In the genomic region with DNA sequence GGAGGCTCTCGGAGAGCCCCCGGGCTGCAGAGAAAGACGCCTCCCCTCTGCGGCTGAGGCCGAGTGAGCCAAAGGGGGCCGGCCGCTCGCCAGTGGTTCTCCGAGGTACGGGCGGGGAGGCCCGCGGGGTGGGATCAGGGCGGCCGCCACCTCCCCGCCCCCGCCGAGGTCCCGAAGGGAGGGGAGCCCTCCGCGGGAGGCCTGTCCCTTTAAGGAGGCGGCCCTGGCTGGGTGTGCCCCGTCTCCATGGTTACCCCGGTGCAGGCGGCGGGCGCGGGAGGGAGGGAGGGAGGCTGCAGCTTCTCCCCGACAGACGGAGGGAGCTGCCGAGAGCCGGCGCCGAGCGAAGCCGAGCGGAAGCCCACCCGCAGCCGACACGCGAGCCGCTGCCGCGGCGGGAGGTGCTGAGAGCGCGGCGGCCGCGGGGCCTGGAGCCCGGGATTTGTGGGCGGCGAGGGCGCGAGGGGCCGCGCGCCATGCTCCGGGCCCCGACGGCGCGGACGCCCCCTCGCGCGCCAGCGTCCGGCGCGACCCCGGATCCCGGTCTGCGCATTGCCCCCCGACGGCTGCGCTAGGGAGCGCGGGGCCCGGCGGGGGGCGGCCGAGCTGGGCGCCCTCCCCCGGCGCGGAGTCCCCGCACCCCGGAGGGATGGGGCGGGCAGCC, we compare ENCODE assay signal across 8 cellular contexts. TPM values are rescaled to one million over a fixed set of nuclear protein-coding genes. Genes with fewer than 3 reads are reported as not detected.
DNase-seq lines count a peak whose midpoint lies in the region; ATAC-seq and TF ChIP-seq lines count a peak whose summit lies in the region.

A gene with protein sequence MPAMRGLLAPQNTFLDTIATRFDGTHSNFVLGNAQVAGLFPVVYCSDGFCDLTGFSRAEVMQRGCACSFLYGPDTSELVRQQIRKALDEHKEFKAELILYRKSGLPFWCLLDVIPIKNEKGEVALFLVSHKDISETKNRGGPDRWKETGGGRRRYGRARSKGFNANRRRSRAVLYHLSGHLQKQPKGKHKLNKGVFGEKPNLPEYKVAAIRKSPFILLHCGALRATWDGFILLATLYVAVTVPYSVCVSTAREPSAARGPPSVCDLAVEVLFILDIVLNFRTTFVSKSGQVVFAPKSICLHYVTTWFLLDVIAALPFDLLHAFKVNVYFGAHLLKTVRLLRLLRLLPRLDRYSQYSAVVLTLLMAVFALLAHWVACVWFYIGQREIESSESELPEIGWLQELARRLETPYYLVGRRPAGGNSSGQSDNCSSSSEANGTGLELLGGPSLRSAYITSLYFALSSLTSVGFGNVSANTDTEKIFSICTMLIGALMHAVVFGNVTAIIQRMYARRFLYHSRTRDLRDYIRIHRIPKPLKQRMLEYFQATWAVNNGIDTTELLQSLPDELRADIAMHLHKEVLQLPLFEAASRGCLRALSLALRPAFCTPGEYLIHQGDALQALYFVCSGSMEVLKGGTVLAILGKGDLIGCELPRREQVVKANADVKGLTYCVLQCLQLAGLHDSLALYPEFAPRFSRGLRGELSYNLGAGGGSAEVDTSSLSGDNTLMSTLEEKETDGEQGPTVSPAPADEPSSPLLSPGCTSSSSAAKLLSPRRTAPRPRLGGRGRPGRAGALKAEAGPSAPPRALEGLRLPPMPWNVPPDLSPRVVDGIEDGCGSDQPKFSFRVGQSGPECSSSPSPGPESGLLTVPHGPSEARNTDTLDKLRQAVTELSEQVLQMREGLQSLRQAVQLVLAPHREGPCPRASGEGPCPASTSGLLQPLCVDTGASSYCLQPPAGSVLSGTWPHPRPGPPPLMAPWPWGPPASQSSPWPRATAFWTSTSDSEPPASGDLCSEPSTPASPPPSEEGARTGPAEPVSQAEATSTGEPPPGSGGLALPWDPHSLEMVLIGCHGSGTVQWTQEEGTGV (plus strand): TSS at position 291 of the 664 bp plus-strand sequence. CDS start 387 bp downstream, outside the sequence.

- H3K27me3 ChIP-seq in duodenal mucosa (ENCODE audit: control insufficient read depth in 1 of 2, insufficient read depth in 2 of 2, low read length in 2 of 2) (peaks cover 29 to 40% of the 10 kb centered on the region in 2 donors), lung (ENCODE audit: control insufficient read depth, insufficient read depth) (no peaks in the 10 kb centered on the region)

- WGBS in lung, 2 donors, result 0 to 2% methylated on average over 37 to 90 of the region's 90 CpGs

- no peaks in the 10 kb centered on the region for H3K9me3 Mint-ChIP-seq in activated CD4-positive, alpha-beta memory T cell treated with anti-CD3 and anti-CD28 coated beads for 36 hours

- DNase-seq in GM12865 (ENCODE audit: low read depth) (peak; percentile 85), NCI-H526 treated with DMSO at 0.1 percent for 48 hours (lab: John Stamatoyannopoulos, UW) (peak; percentile 59), lung (ENCODE audit: low spot score) (peak; percentile 83)
- peak; percentile 88 for DNase-seq in activated CD4-positive, alpha-beta memory T cell treated with anti-CD3 and anti-CD28 coated beads for 36 hours
- DNase-seq in stimulated activated CD4-positive, alpha-beta T cell treated with anti-CD3 and anti-CD28 coated beads, TNF-alpha, amount 100 ng/mL, for 1 hour (ENCODE audit: low read depth in 3 of 3, low spot score in 1 of 3), result peak; percentile 60 to 80 (median 80)

- ATAC-seq in HG03175 (IDR thresholded peaks at IDR 0.05; ENCODE audit: unreplicated experiment) (peak; percentile 62), lung (ENCODE audit: insufficient read depth, low FRiP score) (peak; percentile 64), GM21526 (IDR thresholded peaks at IDR 0.05; ENCODE audit: low FRiP score, unreplicated experiment) (no peak)

- peak within 1 kb of the TSS; percentile 57 for H3K4me3 Mint-ChIP-seq in activated CD4-positive, alpha-beta memory T cell treated with anti-CD3 and anti-CD28 coated beads for 36 hours

- no peaks in the 10 kb centered on the region for H3K9me3 ChIP-seq in duodenal mucosa (ENCODE audit: control insufficient read depth in 1 of 2, low read length in 2 of 2)
- no peaks in the 10 kb centered on the region for H3K9me3 ChIP-seq in lung (ENCODE audit: control insufficient read depth in 2 of 2, insufficient read depth in 1 of 2, low read length in 1 of 2)

- TF ChIP-seq CTCF in GM12865 (IDR thresholded peaks at IDR 0.05; ENCODE audit: insufficient read depth, low read depth, low read length, missing control alignments), result no peak
- TF ChIP-seq CTCF in lung (IDR thresholded peaks at IDR 0.05; ENCODE audit: control extremely low read depth, extremely low read depth), result no peak

- no peaks in the 10 kb centered on the region for H3K36me3 ChIP-seq in duodenal mucosa (ENCODE audit: control insufficient read depth in 1 of 2, insufficient read depth in 2 of 2, low read length in 2 of 2)
- H3K36me3 ChIP-seq in lung (ENCODE audit: control insufficient read depth in 2 of 2, insufficient read depth in 2 of 2, low read length in 2 of 2), result no peaks in the 10 kb centered on the region

- intact Hi-C loops in activated CD4-positive, alpha-beta memory T cell treated with anti-CD3 and anti-CD28 coated beads for 36 hours (cut with micrococcal nuclease), result no loop called here

- H3K4me1 ChIP-seq in duodenal mucosa (ENCODE audit: control insufficient read depth in 1 of 2, insufficient read depth in 2 of 2, low read length in 2 of 2), result peaks cover 10 to 16% of the 10 kb centered on the region in 2 donors
- no peaks in the 10 kb centered on the region for H3K4me1 ChIP-seq in lung (ENCODE audit: control insufficient read depth in 2 of 2, insufficient read depth in 2 of 2, low read length in 2 of 2)

- CTCF ChIA-PET in activated CD4-positive, alpha-beta memory T cell treated with anti-CD3 and anti-CD28 coated beads for 36 hours (lab: Charles Lee), result interaction anchor here (0.6 to 2.3 kb wide), 4 partner anchors 42 to 728 kb away, joined by 3 to 10 read pairs (median 4); no protein-coding TSS in a partner anchor

- H3K27me3 Mint-ChIP-seq in activated CD4-positive, alpha-beta memory T cell treated with anti-CD3 and anti-CD28 coated beads for 36 hours, result peaks cover 15% of the 10 kb centered on the region

- H3K4me1 Mint-ChIP-seq in activated CD4-positive, alpha-beta memory T cell treated with anti-CD3 and anti-CD28 coated beads for 36 hours (ENCODE audit: low read depth), result peaks cover 6% of the 10 kb centered on the region

- POLR2A ChIA-PET in activated CD4-positive, alpha-beta memory T cell treated with anti-CD3 and anti-CD28 coated beads for 36 hours (lab: Charles Lee), result no interaction called here

- H3K27ac Mint-ChIP-seq in activated CD4-positive, alpha-beta memory T cell treated with anti-CD3 and anti-CD28 coated beads for 36 hours, result no peak within 1 kb of the TSS

- H3K4me3 ChIP-seq in GM12865 (ENCODE audit: low read depth, low read length), result peak within 1 kb of the TSS; percentile 31
- peak within 1 kb of the TSS; percentile 59 to 63 for H3K4me3 ChIP-seq in duodenal mucosa (ENCODE audit: low read depth in 1 of 2, low read length in 2 of 2)
- H3K4me3 ChIP-seq in lung, result no peak within 1 kb of the TSS

- H3K36me3 Mint-ChIP-seq in activated CD4-positive, alpha-beta memory T cell treated with anti-CD3 and anti-CD28 coated beads for 36 hours, result no peaks in the 10 kb centered on the region

- H3K9ac ChIP-seq in duodenal mucosa (ENCODE audit: low read depth in 1 of 2, low read length in 2 of 2), result no peak within 1 kb of the TSS

- H3K27ac ChIP-seq in duodenal mucosa (ENCODE audit: low read depth, low read length), result no peak within 1 kb of the TSS
- H3K27ac ChIP-seq in lung (ENCODE audit: low read depth in 1 of 2, low read length in 1 of 2), result no peak within 1 kb of the TSS

RNA-seq across cellular contexts. Expression of the gene that starts here (rescaled TPM):
- total RNA-seq in activated CD4-positive, alpha-beta memory T cell treated with anti-CD3 and anti-CD28 coated beads for 36 hours, result 1 to 10 TPM; 1.2 to 1.3 TPM
- 1 to 10 TPM; 1.6 to 7.1 TPM for total RNA-seq in lung
- polyA plus RNA-seq in lung, result 1 to 10 TPM; 1.1 to 1.6 TPM
